Comparison of ENCODE assay signal across 1 cellular context in the genomic region with DNA sequence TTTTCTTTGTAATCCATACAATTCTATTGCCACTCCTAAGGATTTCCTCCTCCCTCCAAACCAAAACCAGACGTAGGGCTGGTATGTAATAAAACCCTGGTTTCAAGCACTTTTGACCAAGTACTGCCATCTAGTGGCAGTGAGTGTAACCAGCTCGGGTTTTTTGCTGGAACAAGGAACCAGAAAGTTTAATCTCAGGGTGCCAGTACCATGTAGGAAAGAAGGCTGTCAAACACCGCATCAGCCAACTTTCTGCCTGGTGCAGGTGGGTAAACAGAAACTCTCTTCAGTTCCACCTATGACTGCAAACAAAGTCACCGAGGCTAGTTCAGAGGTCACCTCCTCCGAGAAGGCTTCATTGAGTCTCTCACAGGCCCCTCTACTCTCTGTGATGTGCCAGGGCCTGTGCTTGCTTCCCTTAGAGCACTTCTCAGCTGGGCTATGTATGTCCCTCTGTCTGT.
TF ChIP-seq lines count a peak whose summit lies in the region.

No MANE protein-coding gene starts in this region.

TF ChIP-seq in HepG2, 621 proteins besides CTCF, POLR2A, EP300 and RAD21 (continues in another document):
- TF ChIP-seq POGZ (CRISPR knock-in tag; IDR thresholded peaks at IDR 0.05) (0 out of 2 replicates have a peak, but pooled peaks have one; percentile 24), ZNF607 (CRISPR knock-in tag; IDR thresholded peaks at IDR 0.05; ENCODE audit: borderline replicate concordance) (no peak), JUN (CRISPR knock-in tag; IDR thresholded peaks at IDR 0.05) (no peak), ZFP37 (CRISPR knock-in tag; IDR thresholded peaks at IDR 0.05; ENCODE audit: borderline replicate concordance) (no peak), THYN1 (CRISPR knock-in tag; IDR thresholded peaks at IDR 0.05; ENCODE audit: borderline replicate concordance, low read depth) (no peak), SCMH1 (CRISPR knock-in tag; IDR thresholded peaks at IDR 0.05; ENCODE audit: borderline replicate concordance) (no peak), TCF12 (IDR thresholded peaks at IDR 0.05) (no peak), TCF12 (CRISPR knock-in tag; IDR thresholded peaks at IDR 0.05) (no peak), MEF2D (CRISPR knock-in tag; IDR thresholded peaks at IDR 0.05) (0 out of 2 replicates have a peak, but pooled peaks have one; percentile 22), REPIN1 (CRISPR knock-in tag; IDR thresholded peaks at IDR 0.05; ENCODE audit: borderline replicate concordance, low read depth) (peak; percentile 64; the same call in 1 of the 2 replicates), EED (CRISPR knock-in tag; IDR thresholded peaks at IDR 0.05) (no peak), ATF7 (IDR thresholded peaks at IDR 0.05) (no peak), ATF7 (CRISPR knock-in tag; IDR thresholded peaks at IDR 0.05) (no peak), RCOR2 (CRISPR knock-in tag; IDR thresholded peaks at IDR 0.05) (peak; percentile 59; the same call in 1 of the 2 replicates), KMT2B (CRISPR knock-in tag; IDR thresholded peaks at IDR 0.05) (no peak), FOXO1 (CRISPR knock-in tag; IDR thresholded peaks at IDR 0.05) (0 out of 2 replicates have a peak, but pooled peaks have one; percentile 47), NRL (CRISPR knock-in tag; IDR thresholded peaks at IDR 0.05; ENCODE audit: borderline replicate concordance) (no peak), ZIK1 (CRISPR knock-in tag; IDR thresholded peaks at IDR 0.05; ENCODE audit: borderline replicate concordance, low read depth) (no peak), AKAP8 (CRISPR knock-in tag; IDR thresholded peaks at IDR 0.05) (no peak), ERF (CRISPR knock-in tag; IDR thresholded peaks at IDR 0.05) (peak; percentile 90), ZKSCAN1 (IDR thresholded peaks at IDR 0.05; ENCODE audit: low read length) (0 out of 2 replicates have a peak, but pooled peaks have one; percentile 5), ZNF614 (CRISPR knock-in tag; IDR thresholded peaks at IDR 0.05; ENCODE audit: borderline replicate concordance) (peak; percentile 75), REXO4 (CRISPR knock-in tag; IDR thresholded peaks at IDR 0.05; ENCODE audit: borderline replicate concordance) (no peak), RXRB (CRISPR knock-in tag; IDR thresholded peaks at IDR 0.05; ENCODE audit: borderline replicate concordance) (peak; percentile 70; the same call in 1 of the 2 replicates), ZNF205 (CRISPR knock-in tag; IDR thresholded peaks at IDR 0.05) (peak; percentile 86), KMT2A (CRISPR knock-in tag; IDR thresholded peaks at IDR 0.05) (peak; percentile 70), NBN (conservative IDR thresholded peaks at IDR 0.05) (no peak), ZNF124 (CRISPR knock-in tag; IDR thresholded peaks at IDR 0.05) (peak; percentile 79; the same call in 1 of the 2 replicates), ZNF34 (CRISPR knock-in tag; IDR thresholded peaks at IDR 0.05; ENCODE audit: borderline replicate concordance) (no peak), BCL6 (CRISPR knock-in tag; IDR thresholded peaks at IDR 0.05) (peak; percentile 45; the same call in 1 of the 2 replicates), KDM5B (CRISPR knock-in tag; IDR thresholded peaks at IDR 0.05; ENCODE audit: borderline replicate concordance) (no peak), IRX3 (CRISPR knock-in tag; IDR thresholded peaks at IDR 0.05; ENCODE audit: borderline replicate concordance, low read depth) (no peak), MTA3 (CRISPR knock-in tag; IDR thresholded peaks at IDR 0.05) (no peak), SAP130 (CRISPR knock-in tag; IDR thresholded peaks at IDR 0.05; ENCODE audit: low read depth) (peak; percentile 38; the same call in 1 of the 2 replicates), MBD4 (IDR thresholded peaks at IDR 0.05; ENCODE audit: borderline replicate concordance, low read length) (no peak), ZSCAN30 (CRISPR knock-in tag; IDR thresholded peaks at IDR 0.05) (no peak), ZBTB7B (CRISPR knock-in tag; IDR thresholded peaks at IDR 0.05) (peak; percentile 31; the same call in 1 of the 2 replicates), MXD4 (CRISPR knock-in tag; IDR thresholded peaks at IDR 0.05) (peak; percentile 66; the same call in 1 of the 2 replicates), MYC (CRISPR knock-in tag; IDR thresholded peaks at IDR 0.05; ENCODE audit: borderline replicate concordance) (no peak), TSC22D2 (CRISPR knock-in tag; IDR thresholded peaks at IDR 0.05; ENCODE audit: borderline replicate concordance) (peak; percentile 78; the same call in 1 of the 2 replicates), PPARG (CRISPR knock-in tag; conservative IDR thresholded peaks at IDR 0.05) (peak; percentile 82), KDM3A (CRISPR knock-in tag; IDR thresholded peaks at IDR 0.05; ENCODE audit: low read depth) (peak; percentile 68; the same call in 1 of the 2 replicates), SP140L (CRISPR knock-in tag; IDR thresholded peaks at IDR 0.05; ENCODE audit: borderline replicate concordance) (0 out of 2 replicates have a peak, but pooled peaks have one; percentile 42), SALL1 (CRISPR knock-in tag; IDR thresholded peaks at IDR 0.05) (peak; percentile 46), MYNN (CRISPR knock-in tag; IDR thresholded peaks at IDR 0.05; ENCODE audit: low read depth) (0 out of 2 replicates have a peak, but pooled peaks have one; percentile 67), ZNF703 (CRISPR knock-in tag; IDR thresholded peaks at IDR 0.05; ENCODE audit: borderline replicate concordance) (no peak)
- TF ChIP-seq, protein P1, sequence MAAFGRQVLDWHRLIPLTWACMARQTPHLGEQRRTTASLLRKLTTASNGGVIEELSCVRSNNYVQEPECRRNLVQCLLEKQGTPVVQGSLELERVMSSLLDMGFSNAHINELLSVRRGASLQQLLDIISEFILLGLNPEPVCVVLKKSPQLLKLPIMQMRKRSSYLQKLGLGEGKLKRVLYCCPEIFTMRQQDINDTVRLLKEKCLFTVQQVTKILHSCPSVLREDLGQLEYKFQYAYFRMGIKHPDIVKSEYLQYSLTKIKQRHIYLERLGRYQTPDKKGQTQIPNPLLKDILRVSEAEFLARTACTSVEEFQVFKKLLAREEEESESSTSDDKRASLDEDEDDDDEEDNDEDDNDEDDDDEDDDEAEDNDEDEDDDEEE (CRISPR knock-in tag; IDR thresholded peaks at IDR 0.05): no peak
- TF ChIP-seq, protein P2, sequence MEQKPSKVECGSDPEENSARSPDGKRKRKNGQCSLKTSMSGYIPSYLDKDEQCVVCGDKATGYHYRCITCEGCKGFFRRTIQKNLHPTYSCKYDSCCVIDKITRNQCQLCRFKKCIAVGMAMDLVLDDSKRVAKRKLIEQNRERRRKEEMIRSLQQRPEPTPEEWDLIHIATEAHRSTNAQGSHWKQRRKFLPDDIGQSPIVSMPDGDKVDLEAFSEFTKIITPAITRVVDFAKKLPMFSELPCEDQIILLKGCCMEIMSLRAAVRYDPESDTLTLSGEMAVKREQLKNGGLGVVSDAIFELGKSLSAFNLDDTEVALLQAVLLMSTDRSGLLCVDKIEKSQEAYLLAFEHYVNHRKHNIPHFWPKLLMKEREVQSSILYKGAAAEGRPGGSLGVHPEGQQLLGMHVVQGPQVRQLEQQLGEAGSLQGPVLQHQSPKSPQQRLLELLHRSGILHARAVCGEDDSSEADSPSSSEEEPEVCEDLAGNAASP (CRISPR knock-in tag; IDR thresholded peaks at IDR 0.05; ENCODE audit: borderline replicate concordance): peak; percentile 74
- TF ChIP-seq, protein P3, sequence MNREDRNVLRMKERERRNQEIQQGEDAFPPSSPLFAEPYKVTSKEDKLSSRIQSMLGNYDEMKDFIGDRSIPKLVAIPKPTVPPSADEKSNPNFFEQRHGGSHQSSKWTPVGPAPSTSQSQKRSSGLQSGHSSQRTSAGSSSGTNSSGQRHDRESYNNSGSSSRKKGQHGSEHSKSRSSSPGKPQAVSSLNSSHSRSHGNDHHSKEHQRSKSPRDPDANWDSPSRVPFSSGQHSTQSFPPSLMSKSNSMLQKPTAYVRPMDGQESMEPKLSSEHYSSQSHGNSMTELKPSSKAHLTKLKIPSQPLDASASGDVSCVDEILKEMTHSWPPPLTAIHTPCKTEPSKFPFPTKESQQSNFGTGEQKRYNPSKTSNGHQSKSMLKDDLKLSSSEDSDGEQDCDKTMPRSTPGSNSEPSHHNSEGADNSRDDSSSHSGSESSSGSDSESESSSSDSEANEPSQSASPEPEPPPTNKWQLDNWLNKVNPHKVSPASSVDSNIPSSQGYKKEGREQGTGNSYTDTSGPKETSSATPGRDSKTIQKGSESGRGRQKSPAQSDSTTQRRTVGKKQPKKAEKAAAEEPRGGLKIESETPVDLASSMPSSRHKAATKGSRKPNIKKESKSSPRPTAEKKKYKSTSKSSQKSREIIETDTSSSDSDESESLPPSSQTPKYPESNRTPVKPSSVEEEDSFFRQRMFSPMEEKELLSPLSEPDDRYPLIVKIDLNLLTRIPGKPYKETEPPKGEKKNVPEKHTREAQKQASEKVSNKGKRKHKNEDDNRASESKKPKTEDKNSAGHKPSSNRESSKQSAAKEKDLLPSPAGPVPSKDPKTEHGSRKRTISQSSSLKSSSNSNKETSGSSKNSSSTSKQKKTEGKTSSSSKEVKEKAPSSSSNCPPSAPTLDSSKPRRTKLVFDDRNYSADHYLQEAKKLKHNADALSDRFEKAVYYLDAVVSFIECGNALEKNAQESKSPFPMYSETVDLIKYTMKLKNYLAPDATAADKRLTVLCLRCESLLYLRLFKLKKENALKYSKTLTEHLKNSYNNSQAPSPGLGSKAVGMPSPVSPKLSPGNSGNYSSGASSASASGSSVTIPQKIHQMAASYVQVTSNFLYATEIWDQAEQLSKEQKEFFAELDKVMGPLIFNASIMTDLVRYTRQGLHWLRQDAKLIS (CRISPR knock-in tag; IDR thresholded peaks at IDR 0.05): 0 out of 2 replicates have a peak, but pooled peaks have one; percentile 56
- TF ChIP-seq, protein P4, sequence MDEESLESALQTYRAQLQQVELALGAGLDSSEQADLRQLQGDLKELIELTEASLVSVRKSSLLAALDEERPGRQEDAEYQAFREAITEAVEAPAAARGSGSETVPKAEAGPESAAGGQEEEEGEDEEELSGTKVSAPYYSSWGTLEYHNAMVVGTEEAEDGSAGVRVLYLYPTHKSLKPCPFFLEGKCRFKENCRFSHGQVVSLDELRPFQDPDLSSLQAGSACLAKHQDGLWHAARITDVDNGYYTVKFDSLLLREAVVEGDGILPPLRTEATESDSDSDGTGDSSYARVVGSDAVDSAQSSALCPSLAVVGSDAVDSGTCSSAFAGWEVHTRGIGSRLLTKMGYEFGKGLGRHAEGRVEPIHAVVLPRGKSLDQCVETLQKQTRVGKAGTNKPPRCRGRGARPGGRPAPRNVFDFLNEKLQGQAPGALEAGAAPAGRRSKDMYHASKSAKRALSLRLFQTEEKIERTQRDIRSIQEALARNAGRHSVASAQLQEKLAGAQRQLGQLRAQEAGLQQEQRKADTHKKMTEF (CRISPR knock-in tag; IDR thresholded peaks at IDR 0.05): peak; percentile 62; the same call in 1 of the 2 replicates
- TF ChIP-seq, protein P5, sequence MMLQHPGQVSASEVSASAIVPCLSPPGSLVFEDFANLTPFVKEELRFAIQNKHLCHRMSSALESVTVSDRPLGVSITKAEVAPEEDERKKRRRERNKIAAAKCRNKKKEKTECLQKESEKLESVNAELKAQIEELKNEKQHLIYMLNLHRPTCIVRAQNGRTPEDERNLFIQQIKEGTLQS (CRISPR knock-in tag; IDR thresholded peaks at IDR 0.05): no peak
- TF ChIP-seq, protein P6, sequence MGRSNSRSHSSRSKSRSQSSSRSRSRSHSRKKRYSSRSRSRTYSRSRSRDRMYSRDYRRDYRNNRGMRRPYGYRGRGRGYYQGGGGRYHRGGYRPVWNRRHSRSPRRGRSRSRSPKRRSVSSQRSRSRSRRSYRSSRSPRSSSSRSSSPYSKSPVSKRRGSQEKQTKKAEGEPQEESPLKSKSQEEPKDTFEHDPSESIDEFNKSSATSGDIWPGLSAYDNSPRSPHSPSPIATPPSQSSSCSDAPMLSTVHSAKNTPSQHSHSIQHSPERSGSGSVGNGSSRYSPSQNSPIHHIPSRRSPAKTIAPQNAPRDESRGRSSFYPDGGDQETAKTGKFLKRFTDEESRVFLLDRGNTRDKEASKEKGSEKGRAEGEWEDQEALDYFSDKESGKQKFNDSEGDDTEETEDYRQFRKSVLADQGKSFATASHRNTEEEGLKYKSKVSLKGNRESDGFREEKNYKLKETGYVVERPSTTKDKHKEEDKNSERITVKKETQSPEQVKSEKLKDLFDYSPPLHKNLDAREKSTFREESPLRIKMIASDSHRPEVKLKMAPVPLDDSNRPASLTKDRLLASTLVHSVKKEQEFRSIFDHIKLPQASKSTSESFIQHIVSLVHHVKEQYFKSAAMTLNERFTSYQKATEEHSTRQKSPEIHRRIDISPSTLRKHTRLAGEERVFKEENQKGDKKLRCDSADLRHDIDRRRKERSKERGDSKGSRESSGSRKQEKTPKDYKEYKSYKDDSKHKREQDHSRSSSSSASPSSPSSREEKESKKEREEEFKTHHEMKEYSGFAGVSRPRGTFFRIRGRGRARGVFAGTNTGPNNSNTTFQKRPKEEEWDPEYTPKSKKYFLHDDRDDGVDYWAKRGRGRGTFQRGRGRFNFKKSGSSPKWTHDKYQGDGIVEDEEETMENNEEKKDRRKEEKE (IDR thresholded peaks at IDR 0.05): no peak
- TF ChIP-seq, protein P7, sequence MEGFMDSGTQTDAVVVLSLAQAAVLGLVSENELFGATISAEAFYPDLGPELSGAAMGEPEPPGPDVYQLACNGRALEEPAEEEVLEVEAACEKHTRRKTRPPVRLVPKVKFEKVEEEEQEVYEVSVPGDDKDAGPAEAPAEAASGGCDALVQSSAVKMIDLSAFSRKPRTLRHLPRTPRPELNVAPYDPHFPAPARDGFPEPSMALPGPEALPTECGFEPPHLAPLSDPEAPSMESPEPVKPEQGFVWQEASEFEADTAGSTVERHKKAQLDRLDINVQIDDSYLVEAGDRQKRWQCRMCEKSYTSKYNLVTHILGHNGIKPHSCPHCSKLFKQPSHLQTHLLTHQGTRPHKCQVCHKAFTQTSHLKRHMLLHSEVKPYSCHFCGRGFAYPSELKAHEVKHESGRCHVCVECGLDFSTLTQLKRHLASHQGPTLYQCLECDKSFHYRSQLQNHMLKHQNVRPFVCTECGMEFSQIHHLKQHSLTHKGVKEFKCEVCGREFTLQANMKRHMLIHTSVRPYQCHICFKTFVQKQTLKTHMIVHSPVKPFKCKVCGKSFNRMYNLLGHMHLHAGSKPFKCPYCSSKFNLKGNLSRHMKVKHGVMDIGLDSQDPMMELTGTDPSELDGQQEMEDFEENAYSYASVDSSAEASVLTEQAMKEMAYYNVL (CRISPR knock-in tag; IDR thresholded peaks at IDR 0.05; ENCODE audit: borderline replicate concordance): peak; percentile 61; the same call in 1 of the 2 replicates
- TF ChIP-seq, protein P8, sequence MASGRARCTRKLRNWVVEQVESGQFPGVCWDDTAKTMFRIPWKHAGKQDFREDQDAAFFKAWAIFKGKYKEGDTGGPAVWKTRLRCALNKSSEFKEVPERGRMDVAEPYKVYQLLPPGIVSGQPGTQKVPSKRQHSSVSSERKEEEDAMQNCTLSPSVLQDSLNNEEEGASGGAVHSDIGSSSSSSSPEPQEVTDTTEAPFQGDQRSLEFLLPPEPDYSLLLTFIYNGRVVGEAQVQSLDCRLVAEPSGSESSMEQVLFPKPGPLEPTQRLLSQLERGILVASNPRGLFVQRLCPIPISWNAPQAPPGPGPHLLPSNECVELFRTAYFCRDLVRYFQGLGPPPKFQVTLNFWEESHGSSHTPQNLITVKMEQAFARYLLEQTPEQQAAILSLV (CRISPR knock-in tag; IDR thresholded peaks at IDR 0.05; ENCODE audit: borderline replicate concordance): no peak
